In genomic region chr1:71770121-71770520, GRCh38 we compare ENCODE assay signal across 20 cellular contexts.
DNase-seq lines count a peak whose midpoint lies in the region; ATAC-seq and TF ChIP-seq lines count a peak whose summit lies in the region.
"Had no signal": no experiment of that assay in that cellular context is flagged by ENCODE, and none has a peak within 500 bp of the region (broad histone marks: within the 10 kb centered on the region; RNA-seq: fewer than 3 reads in every experiment).

No MANE protein-coding gene starts in this region.

- H3K27ac Mint-ChIP-seq in natural killer cell = no peak overlapping the region
- H3K27ac Mint-ChIP-seq in natural killer cell treated with Interleukin-12 subunit alpha and Interleukin-12 subunit beta and Interleukin-15 and Interleukin-18, amount 100 ng/mL, for 72 hours = no peak overlapping the region
- H3K27ac Mint-ChIP-seq: activated CD4-positive, alpha-beta memory T cell treated with anti-CD3 and anti-CD28 coated beads for 36 hours; activated naive CD8-positive, alpha-beta T cell treated with anti-CD3 and anti-CD28 coated beads for 36 hours had no signal

- H3K27me3 Mint-ChIP-seq in natural killer cell (ENCODE audit: low read depth in 2 of 2) = no peaks in the 10 kb centered on the region
- no peaks in the 10 kb centered on the region for H3K27me3 Mint-ChIP-seq in natural killer cell treated with Interleukin-12 subunit alpha and Interleukin-12 subunit beta and Interleukin-15 and Interleukin-18, amount 100 ng/mL, for 72 hours
- H3K27me3 Mint-ChIP-seq: activated CD4-positive, alpha-beta memory T cell treated with anti-CD3 and anti-CD28 coated beads for 36 hours; activated naive CD8-positive, alpha-beta T cell treated with anti-CD3 and anti-CD28 coated beads for 36 hours had no signal

- DNase-seq in natural killer cell (no peak), OCI-M1 (lab: John Stamatoyannopoulos, UW) (peak; percentile 25), fibroblast of mammary gland (ENCODE audit: low read depth) (peak; percentile 38), AML-193 (lab: John Stamatoyannopoulos, UW) (no peak)
- DNase-seq in natural killer cell treated with Interleukin-12 subunit alpha and Interleukin-12 subunit beta and Interleukin-15 and Interleukin-18, amount 100 ng/mL, for 72 hours (ENCODE audit: low spot score) = no peak
- DNase-seq in activated CD8-positive, alpha-beta memory T cell treated with anti-CD3 and anti-CD28 coated beads for 24 hours = no peak
- DNase-seq: activated CD4-positive, alpha-beta memory T cell treated with anti-CD3 and anti-CD28 coated beads for 36 hours; activated naive CD8-positive, alpha-beta T cell treated with anti-CD3 and anti-CD28 coated beads for 36 hours; caudate nucleus; COR-L47; H7; hippocampal formation; NCI-H446 treated with DMSO at 0.1 percent for 48 hours; stimulated activated naive CD4-positive, alpha-beta T cell treated with Interleukin-2 at 50 U/mL for 16 hours; transverse colon; WERI-Rb-1 had no signal

- no peak overlapping the region for H3K4me3 ChIP-seq in fibroblast of mammary gland (ENCODE audit: control insufficient read depth, low read depth, low read length)
- H3K4me3 ChIP-seq: transverse colon had no signal

- intact Hi-C loops in natural killer cell (cut with micrococcal nuclease) = no loop called here

- peak overlapping the region; percentile 9 for H3K4me3 Mint-ChIP-seq in natural killer cell
- H3K4me3 Mint-ChIP-seq in natural killer cell treated with Interleukin-12 subunit alpha and Interleukin-12 subunit beta and Interleukin-15 and Interleukin-18, amount 100 ng/mL, for 72 hours = no peak overlapping the region
- H3K4me3 Mint-ChIP-seq: activated CD4-positive, alpha-beta memory T cell treated with anti-CD3 and anti-CD28 coated beads for 36 hours; activated naive CD8-positive, alpha-beta T cell treated with anti-CD3 and anti-CD28 coated beads for 36 hours; neural crest cell had no signal

- TF ChIP-seq CTCF in natural killer cell (IDR thresholded peaks at IDR 0.05) (no peak), fibroblast of mammary gland (conservative IDR thresholded peaks at IDR 0.05; ENCODE audit: control insufficient read depth, insufficient read depth, low read depth, low read length) (no peak)

- peaks cover 2 to 3% of the 10 kb centered on the region in 2 donors for H3K9me3 Mint-ChIP-seq in natural killer cell
- H3K9me3 Mint-ChIP-seq in natural killer cell treated with Interleukin-12 subunit alpha and Interleukin-12 subunit beta and Interleukin-15 and Interleukin-18, amount 100 ng/mL, for 72 hours = peaks cover 5% of the 10 kb centered on the region

- no peaks in the 10 kb centered on the region for H3K36me3 Mint-ChIP-seq in natural killer cell
- H3K36me3 Mint-ChIP-seq in natural killer cell treated with Interleukin-12 subunit alpha and Interleukin-12 subunit beta and Interleukin-15 and Interleukin-18, amount 100 ng/mL, for 72 hours = no peaks in the 10 kb centered on the region
- H3K36me3 Mint-ChIP-seq: activated CD4-positive, alpha-beta memory T cell treated with anti-CD3 and anti-CD28 coated beads for 36 hours; activated naive CD8-positive, alpha-beta T cell treated with anti-CD3 and anti-CD28 coated beads for 36 hours had no signal

- ATAC-seq in natural killer cell = no peak
- no peak for ATAC-seq in natural killer cell treated with Interleukin-12 subunit alpha and Interleukin-12 subunit beta and Interleukin-15 and Interleukin-18, amount 100 ng/mL, for 72 hours
- no peak for ATAC-seq in HG02981 (IDR thresholded peaks at IDR 0.05; ENCODE audit: unreplicated experiment)
- ATAC-seq in HG02642 (IDR thresholded peaks at IDR 0.05; ENCODE audit: poor library complexity, unreplicated experiment) = no peak
- ATAC-seq: esophagus mucosa had no signal

- peaks cover 0 to 11% of the 10 kb centered on the region in 2 donors for H3K4me1 Mint-ChIP-seq in natural killer cell
- H3K4me1 Mint-ChIP-seq in natural killer cell treated with Interleukin-12 subunit alpha and Interleukin-12 subunit beta and Interleukin-15 and Interleukin-18, amount 100 ng/mL, for 72 hours (ENCODE audit: low read depth in 2 of 2) = no peaks in the 10 kb centered on the region
- H3K4me1 Mint-ChIP-seq: activated naive CD8-positive, alpha-beta T cell treated with anti-CD3 and anti-CD28 coated beads for 36 hours; neural crest cell had no signal

Comparison
In these comparisons a context has a peak if more than half of its experiments do, and no peak if none do; other contexts are left out.
1. DNase-seq: peak in OCI-M1 (single experiment) and fibroblast of mammary gland (single experiment); none in natural killer cell (single experiment), natural killer cell treated with Interleukin-12 subunit alpha and Interleukin-12 subunit beta and Interleukin-15 and Interleukin-18, amount 100 ng/mL, for 72 hours (single experiment), AML-193 (0 of 2) and activated CD8-positive, alpha-beta memory T cell treated with anti-CD3 and anti-CD28 coated beads for 24 hours (single experiment).